ENCODE assay signal across 19 cellular contexts in the genomic region with DNA sequence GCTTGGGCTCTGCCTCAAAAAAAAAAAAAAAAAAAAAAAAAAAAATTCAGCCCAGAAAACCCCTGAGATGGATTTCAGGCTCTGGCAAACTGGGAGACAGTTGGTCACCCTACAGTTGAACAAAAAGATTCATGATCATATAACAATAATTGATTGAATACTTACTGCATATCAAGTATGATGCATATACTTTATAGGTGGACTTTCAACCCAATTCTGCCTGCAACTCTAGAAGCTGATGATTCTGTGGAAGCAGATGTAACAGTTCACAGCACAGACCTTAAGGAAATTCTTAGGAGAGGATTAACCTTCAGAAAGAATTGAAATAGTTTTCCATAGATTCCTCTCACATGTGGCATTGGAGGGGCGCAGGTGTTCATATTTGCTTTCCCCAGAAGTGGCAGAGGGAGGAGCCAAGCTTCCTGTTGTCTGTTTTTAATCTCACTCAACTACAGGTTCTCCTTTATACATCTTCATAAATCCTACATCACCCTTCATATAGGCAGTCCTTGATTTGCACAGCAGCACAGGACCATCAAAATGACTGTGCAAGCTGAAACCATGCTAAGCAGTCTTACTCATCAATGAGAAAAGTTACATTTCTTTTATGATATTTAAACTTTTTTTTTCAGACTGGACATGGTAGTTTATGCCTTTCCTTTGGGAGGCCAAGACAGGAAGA.
DNase-seq lines count a peak whose midpoint lies in the region; ATAC-seq, FAIRE-seq and TF ChIP-seq lines count a peak whose summit lies in the region.
"Had no signal": no experiment of that assay in that cellular context is flagged by ENCODE, and none has a peak within 500 bp of the region (broad histone marks: within the 10 kb centered on the region; RNA-seq: fewer than 3 reads in every experiment).

No MANE protein-coding gene starts in this region.

- intact Hi-C loops in left colon (cut with DNase I, micrococcal nuclease): no loop called here

- no peak for FAIRE-seq in GM12891 (lab: Jason Lieb, UNC)
- FAIRE-seq: D721Med, urothelium cell line had no signal

- ATAC-seq in left colon (peak; percentile 93), GM18505 (IDR thresholded peaks at IDR 0.05; ENCODE audit: unreplicated experiment) (no peak), HG03469 (IDR thresholded peaks at IDR 0.05; ENCODE audit: unreplicated experiment) (no peak)
- ATAC-seq: left ventricle myocardium superior, Panc1 had no signal

- peak; percentile 2 for DNase-seq in NCI-H345 (lab: John Stamatoyannopoulos, UW)
- no peak for DNase-seq in NCI-H345 treated with DMSO at 0.1 percent for 48 hours (lab: John Stamatoyannopoulos, UW; ENCODE audit: unreplicated experiment)
- peak; percentile 35 for DNase-seq in stimulated activated CD4-positive, alpha-beta T cell treated with anti-CD3 and anti-CD28 coated beads, Interleukin-1b, Interleukin-23, amount 100 ng/mL, for 48 hours
- no peak for DNase-seq in stimulated activated CD4-positive, alpha-beta T cell treated with anti-CD3 and anti-CD28 coated beads, Interleukin-4, amount 100 ng/mL, for 1 hour
- DNase-seq in left colon: no peak
- DNase-seq in GM12891 (ENCODE audit: insufficient read length, low spot score): no peak
- DNase-seq: BE2C; central memory CD4-positive, alpha-beta T cell; foreskin fibroblast; left ventricle myocardium superior; midbrain; NCI-H1105; NCI-H2107; stimulated activated CD4-positive, alpha-beta T cell treated with anti-CD3 and anti-CD28 coated beads, Interleukin-2, amount 100 ng/mL, for 48 hours had no signal

- TF ChIP-seq POLR2A in GM12891 (IDR thresholded peaks at IDR 0.05; ENCODE audit: low read depth, low read length): no peak
- no peak for TF ChIP-seq POLR2A in GM18505 (IDR thresholded peaks at IDR 0.05; ENCODE audit: borderline replicate concordance, extremely low read depth, insufficient read depth, insufficient read length)

TF ChIP-seq in GM12891, 5 proteins besides CTCF, POLR2A, EP300 and RAD21:
- TF ChIP-seq SPI1 (IDR thresholded peaks at IDR 0.05; ENCODE audit: low read depth, low read length) (no peak), POU2F2 (IDR thresholded peaks at IDR 0.05; ENCODE audit: low read depth, low read length) (no peak), POLR2AphosphoS5 (IDR thresholded peaks at IDR 0.05; ENCODE audit: low read depth, low read length) (no peak), TAF1 (IDR thresholded peaks at IDR 0.05; ENCODE audit: low read depth, low read length) (no peak), PAX5 (IDR thresholded peaks at IDR 0.05; ENCODE audit: insufficient read depth, low read length, severe bottlenecking) (no peak)

Comparison
In these comparisons a context has a peak if more than half of its experiments do, and no peak if none do; other contexts are left out.
1. DNase-seq: peak in NCI-H345 (single experiment) and stimulated activated CD4-positive, alpha-beta T cell treated with anti-CD3 and anti-CD28 coated beads, Interleukin-1b, Interleukin-23, amount 100 ng/mL, for 48 hours (single experiment); none in NCI-H345 treated with DMSO at 0.1 percent for 48 hours (single experiment), stimulated activated CD4-positive, alpha-beta T cell treated with anti-CD3 and anti-CD28 coated beads, Interleukin-4, amount 100 ng/mL, for 1 hour (single experiment), left colon (0 of 2) and GM12891 (single experiment).